Comparison of ENCODE assay signal across 1 cellular context in the genomic region with DNA sequence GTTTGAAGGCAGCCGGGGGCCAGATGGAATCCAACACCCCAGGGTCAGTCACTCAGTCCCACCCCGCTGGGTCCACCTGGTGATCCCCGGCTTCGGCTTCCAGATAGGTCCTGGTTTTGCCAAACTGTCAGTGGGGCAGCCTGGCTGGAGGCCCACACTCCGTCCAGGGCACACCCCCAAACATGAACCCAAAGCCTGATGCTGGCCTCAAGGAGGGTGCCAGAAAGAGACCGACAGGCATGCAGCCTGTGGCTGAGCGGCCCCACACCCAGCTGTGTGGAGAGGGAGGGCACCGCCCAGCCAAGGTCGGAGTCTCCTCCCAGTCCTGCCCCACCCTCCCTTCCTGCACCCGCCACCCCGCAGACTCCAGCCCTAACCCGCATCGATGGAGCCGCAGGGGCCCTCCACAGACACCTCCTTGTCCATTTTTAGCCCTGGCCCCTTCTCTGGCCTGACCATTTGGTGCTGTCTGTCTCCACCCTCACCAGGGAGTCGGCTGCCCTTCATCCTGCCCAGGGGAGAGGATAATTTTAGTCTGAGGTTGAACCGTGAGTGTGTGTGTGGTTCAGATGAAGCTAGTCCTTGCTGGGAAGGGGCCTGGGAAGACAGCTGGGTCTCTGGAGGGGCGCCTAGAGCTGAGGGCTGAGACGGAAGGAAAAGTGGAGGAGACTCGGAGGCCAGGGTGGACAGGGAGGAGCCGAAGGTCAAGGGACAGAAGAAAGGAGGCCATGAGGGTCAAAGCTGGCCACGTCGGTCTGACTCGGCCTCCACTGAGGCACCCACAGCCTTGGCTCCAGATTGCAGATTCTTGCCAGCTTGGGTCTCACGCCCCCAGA.
TF ChIP-seq lines count a peak whose summit lies in the region.

No MANE protein-coding gene starts in this region.

TF ChIP-seq in WTC11, 78 proteins besides CTCF, POLR2A, EP300 and RAD21 (continued from another document):
- TF ChIP-seq CREB1 (CRISPR knock-in tag; IDR thresholded peaks at IDR 0.05) (no peak), ZNF232 (CRISPR knock-in tag; IDR thresholded peaks at IDR 0.05) (no peak), NR3C1 (CRISPR knock-in tag; conservative IDR thresholded peaks at IDR 0.05; ENCODE audit: low read depth) (no peak), SOX15 (CRISPR knock-in tag; IDR thresholded peaks at IDR 0.05) (no peak), NFE2L1 (CRISPR knock-in tag; IDR thresholded peaks at IDR 0.05) (no peak), KAT7 (CRISPR knock-in tag; IDR thresholded peaks at IDR 0.05; ENCODE audit: borderline replicate concordance) (no peak)
- TF ChIP-seq, protein P1, sequence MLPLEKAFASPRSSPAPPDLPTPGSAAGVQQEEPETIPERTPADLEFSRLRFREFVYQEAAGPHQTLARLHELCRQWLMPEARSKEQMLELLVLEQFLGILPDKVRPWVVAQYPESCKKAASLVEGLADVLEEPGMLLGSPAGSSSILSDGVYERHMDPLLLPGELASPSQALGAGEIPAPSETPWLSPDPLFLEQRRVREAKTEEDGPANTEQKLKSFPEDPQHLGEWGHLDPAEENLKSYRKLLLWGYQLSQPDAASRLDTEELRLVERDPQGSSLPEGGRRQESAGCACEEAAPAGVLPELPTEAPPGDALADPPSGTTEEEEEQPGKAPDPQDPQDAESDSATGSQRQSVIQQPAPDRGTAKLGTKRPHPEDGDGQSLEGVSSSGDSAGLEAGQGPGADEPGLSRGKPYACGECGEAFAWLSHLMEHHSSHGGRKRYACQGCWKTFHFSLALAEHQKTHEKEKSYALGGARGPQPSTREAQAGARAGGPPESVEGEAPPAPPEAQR (CRISPR knock-in tag; IDR thresholded peaks at IDR 0.05): no peak
- TF ChIP-seq, protein P2, sequence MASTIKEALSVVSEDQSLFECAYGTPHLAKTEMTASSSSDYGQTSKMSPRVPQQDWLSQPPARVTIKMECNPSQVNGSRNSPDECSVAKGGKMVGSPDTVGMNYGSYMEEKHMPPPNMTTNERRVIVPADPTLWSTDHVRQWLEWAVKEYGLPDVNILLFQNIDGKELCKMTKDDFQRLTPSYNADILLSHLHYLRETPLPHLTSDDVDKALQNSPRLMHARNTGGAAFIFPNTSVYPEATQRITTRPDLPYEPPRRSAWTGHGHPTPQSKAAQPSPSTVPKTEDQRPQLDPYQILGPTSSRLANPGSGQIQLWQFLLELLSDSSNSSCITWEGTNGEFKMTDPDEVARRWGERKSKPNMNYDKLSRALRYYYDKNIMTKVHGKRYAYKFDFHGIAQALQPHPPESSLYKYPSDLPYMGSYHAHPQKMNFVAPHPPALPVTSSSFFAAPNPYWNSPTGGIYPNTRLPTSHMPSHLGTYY (CRISPR knock-in tag; IDR thresholded peaks at IDR 0.05): no peak
- TF ChIP-seq, protein P3, sequence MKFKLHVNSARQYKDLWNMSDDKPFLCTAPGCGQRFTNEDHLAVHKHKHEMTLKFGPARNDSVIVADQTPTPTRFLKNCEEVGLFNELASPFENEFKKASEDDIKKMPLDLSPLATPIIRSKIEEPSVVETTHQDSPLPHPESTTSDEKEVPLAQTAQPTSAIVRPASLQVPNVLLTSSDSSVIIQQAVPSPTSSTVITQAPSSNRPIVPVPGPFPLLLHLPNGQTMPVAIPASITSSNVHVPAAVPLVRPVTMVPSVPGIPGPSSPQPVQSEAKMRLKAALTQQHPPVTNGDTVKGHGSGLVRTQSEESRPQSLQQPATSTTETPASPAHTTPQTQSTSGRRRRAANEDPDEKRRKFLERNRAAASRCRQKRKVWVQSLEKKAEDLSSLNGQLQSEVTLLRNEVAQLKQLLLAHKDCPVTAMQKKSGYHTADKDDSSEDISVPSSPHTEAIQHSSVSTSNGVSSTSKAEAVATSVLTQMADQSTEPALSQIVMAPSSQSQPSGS (CRISPR knock-in tag; IDR thresholded peaks at IDR 0.05; ENCODE audit: borderline replicate concordance, low read depth): no peak
